ENCODE assay signal across 8 cellular contexts in the genomic region with DNA sequence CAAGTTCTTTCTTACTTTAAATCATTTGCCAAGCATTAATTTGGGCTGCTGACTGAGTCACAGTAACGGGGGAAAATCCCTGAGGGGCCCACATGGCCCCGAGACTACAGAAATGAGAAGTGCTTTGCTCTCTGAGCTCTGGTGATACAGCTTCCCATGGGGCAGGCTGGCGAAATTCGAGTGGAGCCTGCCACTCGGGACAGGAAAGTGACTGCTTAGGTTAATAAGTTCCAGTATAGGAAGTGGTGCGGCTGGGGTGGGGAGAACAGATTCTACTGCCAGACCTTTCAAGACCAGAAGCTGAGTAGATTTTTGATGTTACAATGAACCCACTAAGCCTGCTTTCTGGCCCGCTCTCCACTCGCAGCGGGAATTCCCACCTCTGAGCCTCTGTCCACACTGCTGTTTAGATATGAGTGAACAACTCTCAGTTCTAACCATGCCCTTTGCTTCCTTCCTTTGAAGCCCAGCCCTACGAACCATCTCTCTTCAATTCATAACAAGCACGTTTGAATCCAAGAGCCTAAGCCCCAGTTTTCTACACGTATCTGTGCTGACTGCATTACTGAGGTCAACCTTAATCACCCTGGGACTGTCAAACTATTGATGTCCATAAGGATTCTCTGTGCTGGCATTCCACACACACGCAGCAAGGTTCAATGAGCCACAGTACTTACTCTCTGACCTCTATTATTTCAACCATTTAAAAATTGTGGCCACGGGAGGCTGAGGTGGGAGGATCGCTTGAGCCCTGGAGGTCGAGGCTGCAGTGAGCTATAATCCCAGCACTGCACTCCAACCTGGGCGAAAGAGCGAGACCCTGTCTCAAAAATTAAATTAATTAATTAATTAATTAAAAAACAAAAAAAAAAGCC. TPM values are rescaled to one million over a fixed set of nuclear protein-coding genes. Genes with fewer than 3 reads are reported as not detected.
DNase-seq lines count a peak whose midpoint lies in the region; ATAC-seq and TF ChIP-seq lines count a peak whose summit lies in the region.

No MANE protein-coding gene starts in this region.

- DNase-seq in A673 (ENCODE audit: low spot score) (no peak), foreskin fibroblast (peak; percentile 45 to 62), putamen (ENCODE audit: low spot score) (no peak), T1000 (lab: John Stamatoyannopoulos, UW) (no peak)
- DNase-seq in activated CD8-positive, alpha-beta memory T cell treated with anti-CD3 and anti-CD28 coated beads, Interleukin-2, amount 10 ng/mL, durations not matched to agents 7 days and 5 days: peak; percentile 90
- peak; percentile 50 to 79 (median 63) for DNase-seq in stimulated activated CD4-positive, alpha-beta T cell treated with anti-CD3 and anti-CD28 coated beads, Interleukin-1b, Interleukin-23, amount 100 ng/mL, for 24 hours (ENCODE audit: low read depth in 4 of 4, low spot score in 1 of 4)

- peak overlapping the region; percentile 52 for H3K27ac ChIP-seq in A673 (ENCODE audit: low read depth, low read length, poor library complexity, severe bottlenecking)

- CTCF ChIA-PET in A673 (lab: Charles Lee): no interaction called here
- CTCF ChIA-PET in activated CD8-positive, alpha-beta memory T cell treated with anti-CD3 and anti-CD28 coated beads, Interleukin-2, amount 10 ng/mL, durations not matched to agents 7 days and 5 days (lab: Charles Lee): interaction anchor here (1.1 to 2.2 kb wide), 2 partner anchors 10 to 151 kb away, joined by 5 to 9 read pairs; partner anchors contain the start of gene ZBTB17

- peak; percentile 72 for ATAC-seq in GM19452 (IDR thresholded peaks at IDR 0.05; ENCODE audit: unreplicated experiment)
- ATAC-seq in HG03565 (IDR thresholded peaks at IDR 0.05; ENCODE audit: unreplicated experiment): peak; percentile 59
- peak; percentile 84 for ATAC-seq in activated CD8-positive, alpha-beta memory T cell treated with anti-CD3 and anti-CD28 coated beads, Interleukin-2, amount 10 ng/mL, durations not matched to agents 7 days and 5 days

- H3K27me3 ChIP-seq in A673 (replicated peaks; ENCODE audit: insufficient read depth, low read depth, low read length, poor library complexity): no peaks in the 10 kb centered on the region

- H3K36me3 ChIP-seq in A673 (ENCODE audit: insufficient read depth, low read length, poor library complexity, severe bottlenecking): peaks cover 16% of the 10 kb centered on the region

- peaks cover 46% of the 10 kb centered on the region for H3K36me3 Mint-ChIP-seq in activated CD8-positive, alpha-beta memory T cell treated with anti-CD3 and anti-CD28 coated beads, Interleukin-2, amount 10 ng/mL, durations not matched to agents 7 days and 5 days

- no peak overlapping the region for H3K4me3 ChIP-seq in A673 (ENCODE audit: low read depth, low read length, poor library complexity, severe bottlenecking)
- H3K4me3 ChIP-seq in foreskin fibroblast (ENCODE audit: low read depth in 1 of 2, low read length in 2 of 2): no peak overlapping the region

- no TSS peak for BruUV-seq in A673 (replicated peaks; lab: Mats Ljungman, UMichigan)

- H3K4me1 Mint-ChIP-seq in activated CD8-positive, alpha-beta memory T cell treated with anti-CD3 and anti-CD28 coated beads, Interleukin-2, amount 10 ng/mL, durations not matched to agents 7 days and 5 days: peaks cover 65% of the 10 kb centered on the region

- no peaks in the 10 kb centered on the region for H3K27me3 Mint-ChIP-seq in activated CD8-positive, alpha-beta memory T cell treated with anti-CD3 and anti-CD28 coated beads, Interleukin-2, amount 10 ng/mL, durations not matched to agents 7 days and 5 days

- peak overlapping the region; percentile 80 for H3K27ac Mint-ChIP-seq in activated CD8-positive, alpha-beta memory T cell treated with anti-CD3 and anti-CD28 coated beads, Interleukin-2, amount 10 ng/mL, durations not matched to agents 7 days and 5 days

- POLR2A ChIA-PET in A673 (lab: Charles Lee; ENCODE audit: low non-redundant PET): no interaction called here

- no peaks in the 10 kb centered on the region for H3K9me3 ChIP-seq in A673 (ENCODE audit: low read depth, low read length, poor library complexity, severe bottlenecking)

- H3K4me3 Mint-ChIP-seq in activated CD8-positive, alpha-beta memory T cell treated with anti-CD3 and anti-CD28 coated beads, Interleukin-2, amount 10 ng/mL, durations not matched to agents 7 days and 5 days: peak overlapping the region; percentile 37

- no peaks in the 10 kb centered on the region for H3K9me3 Mint-ChIP-seq in activated CD8-positive, alpha-beta memory T cell treated with anti-CD3 and anti-CD28 coated beads, Interleukin-2, amount 10 ng/mL, durations not matched to agents 7 days and 5 days (ENCODE audit: low read depth)

- intact Hi-C loops in A673 (cut with micrococcal nuclease; ENCODE audit: unreplicated experiment): no loop called here

- TF ChIP-seq CTCF in A673 (conservative IDR thresholded peaks at IDR 0.05; ENCODE audit: low read depth, low read length): no peak
- no peak for TF ChIP-seq CTCF in foreskin fibroblast (IDR thresholded peaks at IDR 0.05; ENCODE audit: low read depth, low read length)

- peaks cover 39% of the 10 kb centered on the region for H3K4me1 ChIP-seq in A673 (ENCODE audit: insufficient read depth, low read length, poor library complexity, severe bottlenecking)

RNA-seq across cellular contexts. Expression of gene ZBTB17, which starts 9.6 kb away (rescaled TPM):
- 50.1 and 50.3 TPM in 2 replicates for total RNA-seq in A673 (2021)
- total RNA-seq in activated CD8-positive, alpha-beta memory T cell treated with anti-CD3 and anti-CD28 coated beads, Interleukin-2, amount 10 ng/mL, durations not matched to agents 7 days and 5 days: 10 to 100 TPM; 55.8 to 68.8 TPM

RNA-seq across cellular contexts. Expression of gene SRARP, which starts 37.7 kb away (rescaled TPM):
- total RNA-seq in A673 (2021): not detected in 2 replicates
- total RNA-seq in activated CD8-positive, alpha-beta memory T cell treated with anti-CD3 and anti-CD28 coated beads, Interleukin-2, amount 10 ng/mL, durations not matched to agents 7 days and 5 days: not detected

RNA-seq across cellular contexts. Expression of gene HSPB7, which starts 51.5 kb away (rescaled TPM):
- not detected in 2 replicates for total RNA-seq in A673 (2021)
- total RNA-seq in activated CD8-positive, alpha-beta memory T cell treated with anti-CD3 and anti-CD28 coated beads, Interleukin-2, amount 10 ng/mL, durations not matched to agents 7 days and 5 days: not detected

RNA-seq across cellular contexts. Expression of gene CLCNKA, which starts 55.5 kb away (rescaled TPM):
- total RNA-seq in A673 (2021): 0.26 TPM in 1 of 2 replicates, not detected in the other
- total RNA-seq in activated CD8-positive, alpha-beta memory T cell treated with anti-CD3 and anti-CD28 coated beads, Interleukin-2, amount 10 ng/mL, durations not matched to agents 7 days and 5 days: not detected

Comparison
In these comparisons a context has a peak if more than half of its experiments do, and no peak if none do; other contexts are left out.
1. DNase-seq: peak in activated CD8-positive, alpha-beta memory T cell treated with anti-CD3 and anti-CD28 coated beads, Interleukin-2, amount 10 ng/mL, durations not matched to agents 7 days and 5 days (single experiment), foreskin fibroblast (2 of 2) and stimulated activated CD4-positive, alpha-beta T cell treated with anti-CD3 and anti-CD28 coated beads, Interleukin-1b, Interleukin-23, amount 100 ng/mL, for 24 hours (4 of 4); none in A673 (single experiment), putamen (single experiment) and T1000 (single experiment).
2. Peak in every context shown above with its lines, with median percentiles within 50 percentile points of each other: ATAC-seq.